In genomic region chr3:126983276-126983652, GRCh38 we compare ENCODE assay signal across 8 cellular contexts. TPM values are rescaled to one million over a fixed set of nuclear protein-coding genes. Genes with fewer than 3 reads are reported as not detected.
DNase-seq lines count a peak whose midpoint lies in the region; ATAC-seq, FAIRE-seq and TF ChIP-seq lines count a peak whose summit lies in the region.

No MANE protein-coding gene starts in this region.

- H3K9me3 ChIP-seq in H1 (ENCODE audit: insufficient read depth in 2 of 2, low read depth in 1 of 2, low read length in 1 of 2) (no peaks in the 10 kb centered on the region), parathyroid adenoma (ENCODE audit: control insufficient read depth, low read length) (no peaks in the 10 kb centered on the region)

- no peak overlapping the region for H2BK15ac ChIP-seq in H1 (ENCODE audit: low read length)

- H3K9ac ChIP-seq in H1 (replicated peaks in 1 of 4; ENCODE audit: extremely low read depth in 1 of 4, low read depth in 3 of 4, low read length in 3 of 4) (peak overlapping the region in 1 of 4 experiments; percentile 83; a peak in 1 of 7 replicates), parathyroid adenoma (no peak overlapping the region)

- no peak overlapping the region for H3K23ac ChIP-seq in H1 (ENCODE audit: insufficient read length)

- no peak overlapping the region for H3K27ac Mint-ChIP-seq in activated T-cell treated with anti-CD3 and anti-CD28 coated beads, Interleukin-2, amount 50 U/mL, for 24 hours

- no peak overlapping the region for H2BK20ac ChIP-seq in H1 (ENCODE audit: low read length)

- H3K4ac ChIP-seq in H1 (replicated peaks; ENCODE audit: insufficient read length, low read depth, low read length), result no peak overlapping the region

- H3K36me3 Mint-ChIP-seq in activated T-cell treated with anti-CD3 and anti-CD28 coated beads, Interleukin-2, amount 50 U/mL, for 24 hours (ENCODE audit: low read depth), result no peaks in the 10 kb centered on the region

- peaks cover 19 to 29% of the 10 kb centered on the region in 2 experiments for H4K20me1 ChIP-seq in H1 (replicated peaks in 1 of 2; ENCODE audit: control insufficient read depth in 1 of 2, insufficient read depth in 2 of 2, low read length in 2 of 2)

- H3K27ac ChIP-seq in H1 (ENCODE audit: low read depth, low read length) (no peak overlapping the region), parathyroid adenoma (peak overlapping the region; percentile 97)

- H3K14ac ChIP-seq in H1 (ENCODE audit: insufficient read length), result no peak overlapping the region

- TF ChIP-seq RAD21 in H1 (IDR thresholded peaks at IDR 0.05 in 1 of 2, conservative IDR thresholded peaks at IDR 0.05 in 1 of 2; ENCODE audit: low read depth in 2 of 2, low read length in 2 of 2), result no peak

- H3K36me3 ChIP-seq in H1 (ENCODE audit: control insufficient read depth in 2 of 4, insufficient read depth in 4 of 4, low read length in 3 of 4) (no peaks in the 10 kb centered on the region; a peak in 1 of 8 replicates), parathyroid adenoma (ENCODE audit: control insufficient read depth, insufficient read depth, low read length) (no peaks in the 10 kb centered on the region)

- no peak overlapping the region for H2BK5ac ChIP-seq in H1 (ENCODE audit: low read depth, low read length)

- DNase-seq in GM13977 (ENCODE audit: low spot score) (peak; percentile 66), H1 (ENCODE audit: low read depth in 1 of 2, low spot score in 2 of 2) (no peak), MV-4-11 (lab: John Stamatoyannopoulos, UW) (no peak), HT-29 (ENCODE audit: low spot score) (no peak)
- no peak for DNase-seq in activated T-cell treated with anti-CD3 and anti-CD28 coated beads, Interleukin-2, amount 50 U/mL, for 24 hours

- FAIRE-seq in H1 (lab: Jason Lieb, UNC), result no peak

- H2AFZ ChIP-seq in H1 (ENCODE audit: low read length) (no peak overlapping the region), parathyroid adenoma (no peak overlapping the region)

- ATAC-seq in HG03442 (IDR thresholded peaks at IDR 0.05; ENCODE audit: unreplicated experiment), result peak; percentile 12
- ATAC-seq in HG03196 (IDR thresholded peaks at IDR 0.05; ENCODE audit: unreplicated experiment), result no peak

- TF ChIP-seq CTCF in GM13977 (IDR thresholded peaks at IDR 0.05; ENCODE audit: extremely low read depth, insufficient read depth, missing control alignments) (peak; percentile 22), H1 (IDR thresholded peaks at IDR 0.05; ENCODE audit: control extremely low read depth in 1 of 3, insufficient read depth in 1 of 3, low read depth in 1 of 3, low read length in 3 of 3) (no peak), parathyroid adenoma (IDR thresholded peaks at IDR 0.05) (no peak)

- peaks cover 19% of the 10 kb centered on the region for H3K4me1 Mint-ChIP-seq in activated T-cell treated with anti-CD3 and anti-CD28 coated beads, Interleukin-2, amount 50 U/mL, for 24 hours (ENCODE audit: low read depth)

- in situ Hi-C loops in GM13977 (cut with MboI; ENCODE audit: low pct_unique_long_range_greater_than_20kb, low sequenced_read_pairs, unreplicated experiment), result loop anchor here (25.0 kb wide), 1 partner anchor 221 kb away; no protein-coding TSS in a partner anchor

- H3K79me2 ChIP-seq in H1 (ENCODE audit: control insufficient read depth in 1 of 2, insufficient read depth in 2 of 2, low read length in 2 of 2) (peaks cover 8 to 41% of the 10 kb centered on the region in 2 experiments; a peak in 3 of 4 replicates), parathyroid adenoma (peaks cover 25% of the 10 kb centered on the region)

- H3K56ac ChIP-seq in H1 (replicated peaks; ENCODE audit: insufficient read length, low read depth, low read length), result no peak overlapping the region

- WGBS in H1 (ENCODE audit: extremely low coverage in 1 of 2, insufficient coverage in 1 of 2, insufficient read length in 1 of 2, insufficient replicate concordance in 2 of 2, low coverage in 1 of 2, low lambda C conversion rate in 2 of 2, missing lambda C conversion rate in 1 of 2), 2 experiments, result 0% methylated on average over 15 of the region's 70 CpGs; no CpG with 5 or more reads in 1 of the 2 experiments

- peaks cover 8% of the 10 kb centered on the region; the same call in 1 of the 2 replicates for H3K23me2 ChIP-seq in H1 (ENCODE audit: low read depth, low read length)

- H3K4me3 ChIP-seq in H1 (ENCODE audit: extremely low read depth in 1 of 4, insufficient read depth in 2 of 4, low read depth in 3 of 4, low read length in 4 of 4), result peak overlapping the region; percentile 67 to 87 (median 73); a peak in 7 of 8 replicates
- no peak overlapping the region for H3K4me3 ChIP-seq in parathyroid adenoma (ENCODE audit: low read depth, low read length)

- H3K18ac ChIP-seq in H1 (ENCODE audit: extremely low read depth, low read length), result no peak overlapping the region

- CTCF ChIA-PET in H1 (lab: Charles Lee; ENCODE audit: partially characterized antibody), result interaction anchor here (1.0 to 10.0 kb wide), 3 partner anchors 85 to 304 kb away, joined by 3 to 74 read pairs (median 14); no protein-coding TSS in a partner anchor

- no peak overlapping the region for H4K8ac ChIP-seq in H1 (ENCODE audit: extremely low read depth, insufficient read depth, low read length)

- H4K91ac ChIP-seq in H1 (replicated peaks; ENCODE audit: insufficient read length, low read length), result no peak overlapping the region

- H3K4me2 ChIP-seq in H1 (ENCODE audit: insufficient read depth in 1 of 2, low read depth in 2 of 2, low read length in 2 of 2), result peak overlapping the region in 1 of 2 experiments; percentile 78; a peak in 2 of 4 replicates
- no peak overlapping the region for H3K4me2 ChIP-seq in parathyroid adenoma (ENCODE audit: low read length)

- no peak overlapping the region for H2BK120ac ChIP-seq in H1 (replicated peaks; ENCODE audit: low read depth, low read length)

- H4K5ac ChIP-seq in H1 (ENCODE audit: insufficient read length, low read depth, low read length), result no peak overlapping the region

- H3K9me3 Mint-ChIP-seq in activated T-cell treated with anti-CD3 and anti-CD28 coated beads, Interleukin-2, amount 50 U/mL, for 24 hours, result no peaks in the 10 kb centered on the region

- H3K27me3 ChIP-seq in H1 (replicated peaks in 1 of 4; ENCODE audit: control insufficient read depth in 3 of 4, extremely low read depth in 1 of 4, insufficient read depth in 3 of 4, low read length in 3 of 4) (peaks cover 0 to 8% (median 3%) of the 10 kb centered on the region in 4 experiments; a peak in 5 of 7 replicates), parathyroid adenoma (ENCODE audit: control insufficient read depth, insufficient read depth, low read length) (no peaks in the 10 kb centered on the region)

- POLR2A ChIA-PET in H1 (lab: Charles Lee; ENCODE audit: partially characterized antibody), result interaction anchor here (0.9 kb wide), 1 partner anchor 130 kb away, joined by 3 read pairs; no protein-coding TSS in a partner anchor

- peaks cover 19% of the 10 kb centered on the region for H3K79me1 ChIP-seq in H1 (ENCODE audit: low read depth, low read length)

- H3K4me3 Mint-ChIP-seq in activated T-cell treated with anti-CD3 and anti-CD28 coated beads, Interleukin-2, amount 50 U/mL, for 24 hours, result no peak overlapping the region

- H2BK12ac ChIP-seq in H1 (ENCODE audit: low read depth, low read length), result no peak overlapping the region

- H3K27me3 Mint-ChIP-seq in activated T-cell treated with anti-CD3 and anti-CD28 coated beads, Interleukin-2, amount 50 U/mL, for 24 hours, result peaks cover 11% of the 10 kb centered on the region

- peaks cover 0 to 26% (median 12%) of the 10 kb centered on the region in 4 experiments; a peak in 6 of 7 replicates for H3K4me1 ChIP-seq in H1 (replicated peaks in 1 of 4; ENCODE audit: control insufficient read depth in 3 of 4, insufficient read depth in 4 of 4, low read length in 3 of 4)
- H3K4me1 ChIP-seq in parathyroid adenoma, result peaks cover 36% of the 10 kb centered on the region

- no peak overlapping the region for H2AK5ac ChIP-seq in H1 (ENCODE audit: low read depth, low read length)

- no peak for TF ChIP-seq POLR2A in H1 (IDR thresholded peaks at IDR 0.05; ENCODE audit: control extremely low read depth in 1 of 2, low read depth in 2 of 2, low read length in 2 of 2)

- no peak for TF ChIP-seq EP300 in H1 (IDR thresholded peaks at IDR 0.05; ENCODE audit: borderline replicate concordance in 1 of 2, low read depth in 2 of 2, low read length in 2 of 2)

TF ChIP-seq in H1, 55 proteins besides CTCF, POLR2A, EP300 and RAD21:
- TF ChIP-seq RBBP5 (IDR thresholded peaks at IDR 0.05; ENCODE audit: borderline replicate concordance, low read depth, low read length), result no peak; the same call in 1 of the 2 replicates
- TF ChIP-seq HDAC2 (IDR thresholded peaks at IDR 0.05; ENCODE audit: borderline replicate concordance in 1 of 2, low read depth in 2 of 2, low read length in 2 of 2), result 0 out of 4 replicates have a peak, but pooled peaks of 1 of the 2 experiments have one; percentile 29
- no peak for TF ChIP-seq EGR1 (IDR thresholded peaks at IDR 0.05; ENCODE audit: borderline replicate concordance, low read depth, low read length)
- TF ChIP-seq BACH1 (IDR thresholded peaks at IDR 0.05; ENCODE audit: low read length), result peak; percentile 75; the same call in 1 of the 2 replicates

RNA-seq across cellular contexts. Expression of gene PLXNA1, which starts 0.3 kb away (rescaled TPM):
- 47.5 and 50.8 TPM in 2 replicates for total RNA-seq in H1 (2021; fragmentation: NEBNext Ultra II Directional; extraction: Animal tissue kit (Norgen Biotek cat#: 25700))
- polyA plus RNA-seq in H1 (2011; rRNA removed), result 54.9 and 81.4 TPM in 2 replicates
- polyA plus RNA-seq in H1 (2011; cell fraction: cytosol; rRNA removed), result 51.2 TPM
- polyA plus RNA-seq in H1 (2011; cell fraction: nucleus; rRNA removed), result 191 TPM
- 36.1 to 53.1 TPM (median 42.4 TPM) in 4 replicates for polyA plus RNA-seq in H1 (2012, experiment 1 of 2)
- 26.1 TPM for polyA plus RNA-seq in H1 (2012, experiment 2 of 2)
- polyA plus RNA-seq in H1 (2013, experiment 1 of 2), result 40.4 TPM
- 38.5 TPM for polyA plus RNA-seq in H1 (2013, experiment 2 of 2)
- 104 and 131 TPM in 2 replicates for polyA minus RNA-seq in H1 (2011; rRNA and poly(A)+ RNA removed)
- polyA minus RNA-seq in H1 (2011; cell fraction: cytosol; rRNA and poly(A)+ RNA removed), result 53.8 TPM
- polyA minus RNA-seq in H1 (2011; cell fraction: nucleus; rRNA and poly(A)+ RNA removed), result 70.5 TPM
- 92.8 and 103 TPM in 2 replicates for total RNA-seq in HT-29 (2014; rRNA removed; shearing (Covaris generic))
